2 cellular contexts compared by ENCODE assay signal in the genomic region with DNA sequence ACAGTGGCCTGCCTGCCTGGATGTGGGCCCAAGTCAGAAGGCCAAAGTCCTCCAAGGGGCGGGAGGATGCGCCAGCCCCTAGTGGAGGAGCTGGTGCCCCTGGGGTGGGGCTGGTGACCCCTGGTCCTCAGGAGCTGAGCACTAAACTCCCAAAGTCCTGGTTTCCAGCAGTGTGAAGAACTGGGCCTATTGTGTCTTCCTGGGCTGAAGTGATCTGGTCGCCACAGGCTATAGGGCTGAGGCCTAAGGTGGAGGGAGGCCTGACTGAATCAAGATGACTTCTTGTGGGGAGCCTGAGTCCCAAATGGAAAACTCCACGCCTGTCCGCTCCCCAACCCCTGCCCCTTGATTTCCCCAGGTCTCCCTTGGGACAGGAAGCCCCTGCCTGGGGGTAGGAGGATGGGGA.
TF ChIP-seq lines count a peak whose summit lies in the region.

No MANE protein-coding gene starts in this region.

TF ChIP-seq in GM12878, 131 proteins besides CTCF, POLR2A, EP300 and RAD21:
- TF ChIP-seq EED (IDR thresholded peaks at IDR 0.05; ENCODE audit: low read depth) (no peak), SMAD5 (IDR thresholded peaks at IDR 0.05; ENCODE audit: low read depth) (0 out of 2 replicates have a peak, but pooled peaks have one; percentile 37), YBX1 (IDR thresholded peaks at IDR 0.05) (no peak), JUNB (IDR thresholded peaks at IDR 0.05) (no peak)

TF ChIP-seq in liver, 16 proteins besides CTCF, POLR2A, EP300 and RAD21:
- no peak for TF ChIP-seq EGR1 (IDR thresholded peaks at IDR 0.05; ENCODE audit: low read depth in 2 of 2)
- TF ChIP-seq YY1 (IDR thresholded peaks at IDR 0.05): no peak
- TF ChIP-seq GABPA (IDR thresholded peaks at IDR 0.05 in 1 of 2, conservative IDR thresholded peaks at IDR 0.05 in 1 of 2): no peak
- TF ChIP-seq SP1 (IDR thresholded peaks at IDR 0.05): peak; percentile 6
- peak; percentile 39 to 57 for TF ChIP-seq HNF4A (conservative IDR thresholded peaks at IDR 0.05)
- TF ChIP-seq FOXA2 (IDR thresholded peaks at IDR 0.05): no peak
- TF ChIP-seq NR2F2 (IDR thresholded peaks at IDR 0.05): peak; percentile 8
- TF ChIP-seq FOXA1 (IDR thresholded peaks at IDR 0.05): no peak
- peak in 1 of 2 donors; percentile 22 for TF ChIP-seq JUND (IDR thresholded peaks at IDR 0.05)
- no peak for TF ChIP-seq TAF1 (conservative IDR thresholded peaks at IDR 0.05)
- TF ChIP-seq, protein P1, sequence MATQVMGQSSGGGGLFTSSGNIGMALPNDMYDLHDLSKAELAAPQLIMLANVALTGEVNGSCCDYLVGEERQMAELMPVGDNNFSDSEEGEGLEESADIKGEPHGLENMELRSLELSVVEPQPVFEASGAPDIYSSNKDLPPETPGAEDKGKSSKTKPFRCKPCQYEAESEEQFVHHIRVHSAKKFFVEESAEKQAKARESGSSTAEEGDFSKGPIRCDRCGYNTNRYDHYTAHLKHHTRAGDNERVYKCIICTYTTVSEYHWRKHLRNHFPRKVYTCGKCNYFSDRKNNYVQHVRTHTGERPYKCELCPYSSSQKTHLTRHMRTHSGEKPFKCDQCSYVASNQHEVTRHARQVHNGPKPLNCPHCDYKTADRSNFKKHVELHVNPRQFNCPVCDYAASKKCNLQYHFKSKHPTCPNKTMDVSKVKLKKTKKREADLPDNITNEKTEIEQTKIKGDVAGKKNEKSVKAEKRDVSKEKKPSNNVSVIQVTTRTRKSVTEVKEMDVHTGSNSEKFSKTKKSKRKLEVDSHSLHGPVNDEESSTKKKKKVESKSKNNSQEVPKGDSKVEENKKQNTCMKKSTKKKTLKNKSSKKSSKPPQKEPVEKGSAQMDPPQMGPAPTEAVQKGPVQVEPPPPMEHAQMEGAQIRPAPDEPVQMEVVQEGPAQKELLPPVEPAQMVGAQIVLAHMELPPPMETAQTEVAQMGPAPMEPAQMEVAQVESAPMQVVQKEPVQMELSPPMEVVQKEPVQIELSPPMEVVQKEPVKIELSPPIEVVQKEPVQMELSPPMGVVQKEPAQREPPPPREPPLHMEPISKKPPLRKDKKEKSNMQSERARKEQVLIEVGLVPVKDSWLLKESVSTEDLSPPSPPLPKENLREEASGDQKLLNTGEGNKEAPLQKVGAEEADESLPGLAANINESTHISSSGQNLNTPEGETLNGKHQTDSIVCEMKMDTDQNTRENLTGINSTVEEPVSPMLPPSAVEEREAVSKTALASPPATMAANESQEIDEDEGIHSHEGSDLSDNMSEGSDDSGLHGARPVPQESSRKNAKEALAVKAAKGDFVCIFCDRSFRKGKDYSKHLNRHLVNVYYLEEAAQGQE (IDR thresholded peaks at IDR 0.05): no peak
- TF ChIP-seq, protein P2, sequence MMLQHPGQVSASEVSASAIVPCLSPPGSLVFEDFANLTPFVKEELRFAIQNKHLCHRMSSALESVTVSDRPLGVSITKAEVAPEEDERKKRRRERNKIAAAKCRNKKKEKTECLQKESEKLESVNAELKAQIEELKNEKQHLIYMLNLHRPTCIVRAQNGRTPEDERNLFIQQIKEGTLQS (IDR thresholded peaks at IDR 0.05): no peak
- peak; percentile 37 for TF ChIP-seq HNF4G (IDR thresholded peaks at IDR 0.05)
- TF ChIP-seq, protein P3, sequence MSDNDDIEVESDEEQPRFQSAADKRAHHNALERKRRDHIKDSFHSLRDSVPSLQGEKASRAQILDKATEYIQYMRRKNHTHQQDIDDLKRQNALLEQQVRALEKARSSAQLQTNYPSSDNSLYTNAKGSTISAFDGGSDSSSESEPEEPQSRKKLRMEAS (IDR thresholded peaks at IDR 0.05): no peak
- TF ChIP-seq RXRA (IDR thresholded peaks at IDR 0.05): peak in 1 of 2 donors; percentile 20
- TF ChIP-seq, protein P4, sequence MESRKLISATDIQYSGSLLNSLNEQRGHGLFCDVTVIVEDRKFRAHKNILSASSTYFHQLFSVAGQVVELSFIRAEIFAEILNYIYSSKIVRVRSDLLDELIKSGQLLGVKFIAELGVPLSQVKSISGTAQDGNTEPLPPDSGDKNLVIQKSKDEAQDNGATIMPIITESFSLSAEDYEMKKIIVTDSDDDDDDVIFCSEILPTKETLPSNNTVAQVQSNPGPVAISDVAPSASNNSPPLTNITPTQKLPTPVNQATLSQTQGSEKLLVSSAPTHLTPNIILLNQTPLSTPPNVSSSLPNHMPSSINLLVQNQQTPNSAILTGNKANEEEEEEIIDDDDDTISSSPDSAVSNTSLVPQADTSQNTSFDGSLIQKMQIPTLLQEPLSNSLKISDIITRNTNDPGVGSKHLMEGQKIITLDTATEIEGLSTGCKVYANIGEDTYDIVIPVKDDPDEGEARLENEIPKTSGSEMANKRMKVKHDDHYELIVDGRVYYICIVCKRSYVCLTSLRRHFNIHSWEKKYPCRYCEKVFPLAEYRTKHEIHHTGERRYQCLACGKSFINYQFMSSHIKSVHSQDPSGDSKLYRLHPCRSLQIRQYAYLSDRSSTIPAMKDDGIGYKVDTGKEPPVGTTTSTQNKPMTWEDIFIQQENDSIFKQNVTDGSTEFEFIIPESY (IDR thresholded peaks at IDR 0.05): no peak
